In genomic region chr20:1467355-1468116, GRCh38 we compare ENCODE assay signal across 7 cellular contexts. TPM values are rescaled to one million over a fixed set of nuclear protein-coding genes. Genes with fewer than 3 reads are reported as not detected.
DNase-seq lines count a peak whose midpoint lies in the region; ATAC-seq, FAIRE-seq and TF ChIP-seq lines count a peak whose summit lies in the region.

No MANE protein-coding gene starts in this region.

- DNase-seq in H7 (peak; percentile 30), OCI-M2 (lab: John Stamatoyannopoulos, UW; ENCODE audit: unreplicated experiment) (peak; percentile 66), ecto neural progenitor cell (ENCODE audit: low spot score) (peak; percentile 53), GM12892 (ENCODE audit: insufficient read length) (no peak), DMS114 treated with DMSO at 0.1 percent for 48 hours (lab: John Stamatoyannopoulos, UW; ENCODE audit: unreplicated experiment) (no peak)

- peaks cover 7% of the 10 kb centered on the region for H3K27me3 Mint-ChIP-seq in nephron (ENCODE audit: low read depth)

- no peak for FAIRE-seq in GM12892 (lab: Jason Lieb, UNC)

- H3K27ac Mint-ChIP-seq in nephron: peak overlapping the region; percentile 67 to 94 (median 80)

- peaks cover 10% of the 10 kb centered on the region for H3K36me3 Mint-ChIP-seq in nephron (ENCODE audit: low read depth)

- ATAC-seq in esophagus mucosa: no peak

- H3K27me3 ChIP-seq in H7 (ENCODE audit: control insufficient read depth, insufficient read depth, low read length): no peaks in the 10 kb centered on the region

- H3K36me3 ChIP-seq in H7 (replicated peaks; ENCODE audit: control insufficient read depth, insufficient read depth, low read length): peaks cover 16% of the 10 kb centered on the region

- peak overlapping the region; percentile 85 to 95 (median 93) for H3K4me3 Mint-ChIP-seq in nephron

- no peak for TF ChIP-seq CTCF in nephron (IDR thresholded peaks at IDR 0.05; ENCODE audit: unreplicated experiment in 3 of 3)

- H3K9me3 Mint-ChIP-seq in nephron: no peaks in the 10 kb centered on the region

- peaks cover 39% of the 10 kb centered on the region for H3K4me1 Mint-ChIP-seq in nephron

- no peak overlapping the region for H3K4me3 ChIP-seq in H7 (ENCODE audit: insufficient read depth, low read depth, low read length)

- no peak for TF ChIP-seq POLR2A in GM12892 (IDR thresholded peaks at IDR 0.05; ENCODE audit: low read depth, low read length)

RNA-seq across cellular contexts. Expression of gene NSFL1C, which starts 0.9 kb away (rescaled TPM):
- total RNA-seq in H7 (2014; rRNA removed; shearing (Covaris generic)): 18.9 and 24.2 TPM in 2 replicates
- 31.9 TPM for polyA plus RNA-seq in GM12892 (2012; ENCODE audit: missing spikeins)
- total RNA-seq in esophagus mucosa: 88.7 TPM

RNA-seq across cellular contexts. Expression of gene SIRPB2, which starts 23.7 kb away (rescaled TPM):
- not detected in 2 replicates for total RNA-seq in H7 (2014; rRNA removed; shearing (Covaris generic))
- polyA plus RNA-seq in GM12892 (2012; ENCODE audit: missing spikeins): not detected
- 1.0 TPM for total RNA-seq in esophagus mucosa

Comparison
In these comparisons a context has a peak if more than half of its experiments do, and no peak if none do; other contexts are left out.
1. DNase-seq: peak in H7 (single experiment), OCI-M2 (single experiment) and ecto neural progenitor cell (single experiment); none in GM12892 (single experiment) and DMS114 treated with DMSO at 0.1 percent for 48 hours (single experiment).